In the genomic region with DNA sequence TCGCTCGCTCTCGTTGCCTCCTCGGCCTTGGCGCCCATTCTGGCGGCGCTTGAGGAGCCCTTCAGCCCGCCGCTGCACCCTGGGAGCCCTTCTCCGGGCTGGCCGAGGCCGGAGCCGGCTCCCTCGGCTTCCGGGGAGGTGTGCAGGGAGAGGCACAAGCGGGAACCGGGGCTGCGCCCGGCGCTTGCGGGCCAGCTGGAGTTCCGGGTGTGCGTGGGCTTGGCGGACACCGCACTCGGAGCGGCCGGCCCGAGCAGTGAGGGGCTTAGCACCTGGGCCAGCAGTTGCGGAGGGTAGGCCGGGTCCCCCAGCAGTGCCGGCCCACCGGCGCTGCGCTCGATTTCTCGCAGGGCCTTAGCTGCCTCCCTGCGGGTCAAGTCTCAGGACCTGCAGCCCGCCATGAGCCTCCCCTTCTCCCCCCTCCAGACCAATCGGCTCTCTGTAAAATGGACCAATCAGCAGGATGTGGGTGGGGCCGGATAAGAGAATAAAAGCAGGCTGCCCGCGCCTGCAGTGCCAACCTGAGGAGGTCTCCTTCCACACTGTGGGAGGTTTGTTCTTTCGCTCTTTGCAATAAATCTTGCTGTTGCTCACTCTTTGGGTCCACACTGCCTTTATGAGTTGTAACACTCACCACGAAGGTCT, we compare ENCODE assay signal across 6 cellular contexts.
DNase-seq lines count a peak whose midpoint lies in the region; FAIRE-seq and TF ChIP-seq lines count a peak whose summit lies in the region.
"Not testable (repeated sequence)": the region's sequence is repeated elsewhere in the genome, so short reads cannot be mapped to it uniquely, and the experiment has no call there.

No MANE protein-coding gene starts in this region.

- not testable (repeated sequence) for H2BK12ac ChIP-seq in trophoblast cell (ENCODE audit: low read length)

- not testable (repeated sequence) for TF ChIP-seq CTCF in fibroblast of villous mesenchyme (IDR thresholded peaks at IDR 0.05; ENCODE audit: insufficient read depth, low read depth, low read length)

- H3K4me3 ChIP-seq in fibroblast of villous mesenchyme (ENCODE audit: low read depth, low read length), result peak overlapping the region; percentile 15
- H3K4me3 ChIP-seq in trophoblast cell (ENCODE audit: low read depth, low read length), result not testable (repeated sequence)

- H2AK5ac ChIP-seq in trophoblast cell (ENCODE audit: low read length), result not testable (repeated sequence)

- H4K12ac ChIP-seq in trophoblast cell (ENCODE audit: low read depth, low read length), result not testable (repeated sequence)

- H3K23ac ChIP-seq in trophoblast cell (ENCODE audit: low read length), result not testable (repeated sequence)

- not testable (repeated sequence) for H3K4ac ChIP-seq in trophoblast cell (ENCODE audit: low read depth, low read length)

- in situ Hi-C loops in SK-MEL-5 (cut with HindIII; ENCODE audit: low pct_unique_long_range_greater_than_20kb, low sequenced_read_pairs), result not testable (repeated sequence)

- not testable (repeated sequence) for H3K4me1 ChIP-seq in trophoblast cell (ENCODE audit: control insufficient read depth in 1 of 2, insufficient read depth in 2 of 2, low read length in 2 of 2)

- H3K4me2 ChIP-seq in trophoblast cell (ENCODE audit: low read length), result not testable (repeated sequence)

- not testable (repeated sequence) for H2BK5ac ChIP-seq in trophoblast cell (ENCODE audit: low read depth, low read length, poor library complexity)

- not testable (repeated sequence) for H2AFZ ChIP-seq in trophoblast cell (ENCODE audit: insufficient read depth, low read length, poor library complexity)

- H3K18ac ChIP-seq in trophoblast cell (ENCODE audit: low read length), result not testable (repeated sequence)

- not testable (repeated sequence) for H3K9me3 ChIP-seq in trophoblast cell (ENCODE audit: insufficient read depth, low read depth, low read length)

- DNase-seq in ELF-1 (ENCODE audit: low read depth, low spot score) (peak; percentile 51), NCI-H2227 (lab: John Stamatoyannopoulos, UW; ENCODE audit: unreplicated experiment) (peak; percentile 14), SK-MEL-5 (ENCODE audit: low read depth, low spot score) (peak; percentile 6), trophoblast cell (peak; percentile 60 to 71), urothelium cell line (ENCODE audit: low spot score) (peak; percentile 29)
- DNase-seq in fibroblast of villous mesenchyme (ENCODE audit: low read depth), result not testable (repeated sequence)

- H3K14ac ChIP-seq in trophoblast cell (ENCODE audit: low read length), result not testable (repeated sequence)

- not testable (repeated sequence) for H3K79me1 ChIP-seq in trophoblast cell (ENCODE audit: low read length)

- H3K36me3 ChIP-seq in trophoblast cell (ENCODE audit: control insufficient read depth in 1 of 2, insufficient read depth in 2 of 2, low read length in 2 of 2), result not testable (repeated sequence)

- H3K27me3 ChIP-seq in trophoblast cell (ENCODE audit: insufficient read depth, low read length), result not testable (repeated sequence)

- not testable (repeated sequence) for H2BK120ac ChIP-seq in trophoblast cell (ENCODE audit: insufficient read depth, low read length, poor library complexity)

- H3K27ac ChIP-seq in trophoblast cell (ENCODE audit: low read depth, low read length), result not testable (repeated sequence)

- not testable (repeated sequence) for FAIRE-seq in urothelium cell line (lab: Jason Lieb, UNC)

- WGBS in trophoblast cell (ENCODE audit: extremely low coverage, insufficient coverage, insufficient read length), result no CpG with 5 or more reads among the region's 45 CpGs

- H3K9ac ChIP-seq in trophoblast cell (ENCODE audit: low read length), result not testable (repeated sequence)

- not testable (repeated sequence) for H4K91ac ChIP-seq in trophoblast cell (ENCODE audit: low read depth, low read length)

- H4K8ac ChIP-seq in trophoblast cell (ENCODE audit: low read depth, low read length), result not testable (repeated sequence)

- H3K79me2 ChIP-seq in trophoblast cell (ENCODE audit: control insufficient read depth, insufficient read depth, low read length, poor library complexity), result not testable (repeated sequence)
